In the genomic region with DNA sequence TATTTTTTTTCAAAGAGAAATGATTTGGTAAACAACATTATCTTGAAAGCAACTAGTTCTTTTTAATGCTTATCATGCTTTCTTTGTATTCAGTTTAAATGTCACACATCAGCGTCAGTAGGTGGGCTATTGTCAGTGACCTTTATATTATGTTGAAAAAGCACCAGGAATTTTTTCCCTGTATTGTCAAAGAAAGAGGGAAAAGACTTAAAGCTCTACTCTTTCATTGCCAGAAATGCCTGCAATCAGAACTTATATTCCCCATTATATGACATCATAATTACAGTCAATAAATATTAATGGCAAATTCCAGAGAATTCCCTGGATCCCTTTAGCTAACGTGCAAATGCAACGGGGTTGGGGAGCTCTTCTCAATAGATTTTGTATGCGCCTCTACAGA, we compare ENCODE assay signal across 26 cellular contexts.
"Had no signal": no experiment of that assay in that cellular context is flagged by ENCODE, and none has a peak within 500 bp of the region (broad histone marks: within the 10 kb centered on the region; RNA-seq: fewer than 3 reads in every experiment).

No MANE protein-coding gene starts in this region.

- H3K4me3 Mint-ChIP-seq: naive B cell; natural killer cell; nephron progenitor cell; stimulated activated memory B cell treated with anti-CD40 and anti-IgM and Interleukin-4, amounts not matched to agents 10 μg/mL and 1 μg/mL and 100 μg/mL, for 72 hours; stimulated activated naive CD8-positive, alpha-beta T cell treated with anti-CD3 and anti-CD28 coated beads, Interleukin-15, amount 100 ng/mL, for 72 hours; type B pancreatic cell had no signal

- H3K4me3 ChIP-seq: hepatocyte, left ventricle myocardium inferior, lung, pancreas, prostate gland, sigmoid colon, tibial nerve, uterus had no signal

- H3K79me2 ChIP-seq: hepatocyte had no signal

- H3K27me3 Mint-ChIP-seq: naive B cell; stimulated activated memory B cell treated with anti-CD40 and anti-IgM and Interleukin-4, amounts not matched to agents 10 μg/mL and 1 μg/mL and 100 μg/mL, for 72 hours; stimulated activated naive CD8-positive, alpha-beta T cell treated with anti-CD3 and anti-CD28 coated beads, Interleukin-15, amount 100 ng/mL, for 72 hours; type B pancreatic cell had no signal

- H3K27ac ChIP-seq: hepatocyte, left ventricle myocardium inferior, pancreas, prostate gland, sigmoid colon, tibial nerve, uterus had no signal

- H3K4me1 Mint-ChIP-seq: naive B cell; natural killer cell; nephron progenitor cell; stimulated activated memory B cell treated with anti-CD40 and anti-IgM and Interleukin-4, amounts not matched to agents 10 μg/mL and 1 μg/mL and 100 μg/mL, for 72 hours; stimulated activated naive CD8-positive, alpha-beta T cell treated with anti-CD3 and anti-CD28 coated beads, Interleukin-15, amount 100 ng/mL, for 72 hours had no signal

- H3K9me3 ChIP-seq: pancreas, prostate gland, sigmoid colon, tibial nerve, uterus had no signal

- H3K9me3 Mint-ChIP-seq: type B pancreatic cell had no signal

- ATAC-seq: natural killer cell; pancreas; right cardiac atrium; stimulated activated memory B cell treated with anti-CD40 and anti-IgM and Interleukin-4, amounts not matched to agents 10 μg/mL and 1 μg/mL and 100 μg/mL, for 72 hours; stimulated activated naive CD8-positive, alpha-beta T cell treated with anti-CD3 and anti-CD28 coated beads, Interleukin-15, amount 100 ng/mL, for 72 hours had no signal

- H3K36me3 ChIP-seq: left ventricle myocardium inferior, pancreas, prostate gland, sigmoid colon, tibial nerve, uterus had no signal

- H3K36me3 Mint-ChIP-seq: naive B cell; natural killer cell; stimulated activated memory B cell treated with anti-CD40 and anti-IgM and Interleukin-4, amounts not matched to agents 10 μg/mL and 1 μg/mL and 100 μg/mL, for 72 hours; type B pancreatic cell had no signal

- H2AFZ ChIP-seq: hepatocyte had no signal

- DNase-seq: islet precursor cell; left ventricle myocardium inferior; naive B cell; natural killer cell; nephron progenitor cell; nucleus accumbens; pancreas; posterior cingulate gyrus; retina; right cardiac atrium; sigmoid colon; small intestine; stimulated activated CD4-positive, alpha-beta T cell treated with anti-CD3 and anti-CD28 coated beads, Interleukin-1b, Interleukin-23, amount 100 ng/mL, for 48 hours; stimulated activated CD4-positive, alpha-beta T cell treated with anti-CD3 and anti-CD28 coated beads, Interleukin-2, amount 100 ng/mL, for 48 hours; stimulated activated CD4-positive, alpha-beta T cell treated with anti-CD3 and anti-CD28 coated beads, Interleukin-4, amount 100 ng/mL, for 4 hours; stimulated activated CD8-positive, alpha-beta memory T cell treated with anti-CD3 and anti-CD28 coated beads, Interleukin-4, amount 100 ng/mL, for 48 hours; stimulated activated naive CD4-positive, alpha-beta T cell treated with Interleukin-2 at 50 U/mL for 16 hours; stimulated activated naive CD8-positive, alpha-beta T cell treated with anti-CD3 and anti-CD28 coated beads, Interleukin-15, amount 100 ng/mL, for 72 hours; substantia nigra; uterus had no signal

- H3K27ac Mint-ChIP-seq: naive B cell; natural killer cell; nephron progenitor cell; stimulated activated memory B cell treated with anti-CD40 and anti-IgM and Interleukin-4, amounts not matched to agents 10 μg/mL and 1 μg/mL and 100 μg/mL, for 72 hours; stimulated activated naive CD8-positive, alpha-beta T cell treated with anti-CD3 and anti-CD28 coated beads, Interleukin-15, amount 100 ng/mL, for 72 hours; type B pancreatic cell had no signal

- H3K27me3 ChIP-seq: hepatocyte, pancreas, sigmoid colon, tibial nerve, uterus had no signal

- H3K4me1 ChIP-seq: left ventricle myocardium inferior, pancreas, prostate gland, sigmoid colon, tibial nerve, uterus had no signal

- H3K4me2 ChIP-seq: hepatocyte had no signal
